Comparison of ENCODE assay signal across 13 cellular contexts in the genomic region with DNA sequence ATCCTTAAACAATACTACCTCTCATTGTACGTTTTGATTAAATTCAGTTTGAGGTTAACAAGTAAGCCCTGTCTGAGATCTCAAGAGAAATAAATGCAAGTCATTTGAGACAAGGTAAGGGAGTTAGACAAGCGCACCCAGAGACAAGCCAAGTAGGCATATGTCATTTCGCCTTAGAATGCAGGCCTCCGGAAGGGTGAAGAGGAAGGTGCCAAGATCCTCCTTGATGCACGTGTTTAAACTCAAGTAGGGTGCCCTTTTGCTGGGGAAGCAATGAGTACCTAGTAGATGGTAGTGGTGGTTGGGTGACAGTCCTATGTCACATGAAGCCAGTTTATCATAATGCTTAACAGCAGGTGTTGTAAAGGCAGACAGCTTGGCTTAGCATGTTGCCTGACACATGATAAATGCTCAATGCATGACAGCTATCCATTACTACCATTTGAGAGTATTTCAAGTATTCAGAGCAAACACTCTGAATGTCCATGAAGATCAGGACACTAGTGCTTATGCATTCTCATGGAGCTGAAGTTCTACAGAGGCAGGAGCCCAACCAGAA.
DNase-seq lines count a peak whose midpoint lies in the region; ATAC-seq and TF ChIP-seq lines count a peak whose summit lies in the region.
"Had no signal": no experiment of that assay in that cellular context is flagged by ENCODE, and none has a peak within 500 bp of the region (broad histone marks: within the 10 kb centered on the region; RNA-seq: fewer than 3 reads in every experiment).

No MANE protein-coding gene starts in this region.

- H3K4me1 ChIP-seq in OCI-LY7 (ENCODE audit: insufficient read depth, low read length, poor library complexity, severe bottlenecking) = peaks cover 80% of the 10 kb centered on the region

- CTCF ChIA-PET in OCI-LY7 (lab: Charles Lee; ENCODE audit: unreplicated experiment) = interaction anchor here (1.2 kb wide), 1 partner anchor 100 kb away, joined by 11 read pairs; no protein-coding TSS in a partner anchor

- DNase-seq in OCI-LY7 (ENCODE audit: low spot score) (peak; percentile 50), nucleus accumbens (lab: John Stamatoyannopoulos, UW) (no peak)
- no peak for DNase-seq in activated naive CD4-positive, alpha-beta T cell (lab: John Stamatoyannopoulos, UW)
- DNase-seq: activated gamma-delta T cell, MV-4-11, WERI-Rb-1 had no signal

- TF ChIP-seq CTCF in OCI-LY7 (conservative IDR thresholded peaks at IDR 0.05; ENCODE audit: low read length) = no peak

- BruUV-seq in OCI-LY7 (replicated peaks; lab: Mats Ljungman, UMichigan) = no TSS peak

- H3K9me3 ChIP-seq in OCI-LY7 (ENCODE audit: low read length) = no peaks in the 10 kb centered on the region; the same call in 1 of the 2 replicates
- H3K9me3 ChIP-seq: thoracic aorta had no signal

- peaks cover 16% of the 10 kb centered on the region; the same call in 1 of the 2 replicates for H3K79me2 ChIP-seq in OCI-LY7 (ENCODE audit: insufficient read depth, low read depth, low read length)

- POLR2A ChIA-PET in OCI-LY7 (lab: Charles Lee) = interaction anchor here (1.3 to 2.7 kb wide), 8 partner anchors 9 to 100 kb away, joined by 3 to 15 read pairs (median 4); no protein-coding TSS in a partner anchor

- H3K9me2 ChIP-seq in OCI-LY7 (ENCODE audit: insufficient read depth, low read length) = no peaks in the 10 kb centered on the region

- peak overlapping the region; percentile 37 for H3K4me3 ChIP-seq in OCI-LY7 (ENCODE audit: low read depth, low read length, poor library complexity, severe bottlenecking)
- H3K4me3 ChIP-seq: GM23338, thoracic aorta had no signal

- H3K4me2 ChIP-seq in OCI-LY7 (ENCODE audit: low read length) = peak overlapping the region; percentile 82
- H3K4me2 ChIP-seq: GM23338 had no signal

- H4K20me1 ChIP-seq in OCI-LY7 (ENCODE audit: insufficient read depth, low read length) = no peaks in the 10 kb centered on the region

- ATAC-seq in GM18511 (IDR thresholded peaks at IDR 0.05; ENCODE audit: unreplicated experiment) (peak; percentile 19), GM21360 (IDR thresholded peaks at IDR 0.05; ENCODE audit: unreplicated experiment) (peak; percentile 7), HG03378 (IDR thresholded peaks at IDR 0.05; ENCODE audit: unreplicated experiment) (peak; percentile 2), GM21619 (IDR thresholded peaks at IDR 0.05; ENCODE audit: unreplicated experiment) (no peak), GM18858 (IDR thresholded peaks at IDR 0.05; ENCODE audit: unreplicated experiment) (no peak)
- ATAC-seq: GM23338 had no signal

- peak overlapping the region; percentile 96 for H3K27ac ChIP-seq in OCI-LY7 (ENCODE audit: low read depth, low read length, poor library complexity, severe bottlenecking)
- H3K27ac ChIP-seq: thoracic aorta, WERI-Rb-1 had no signal

- intact Hi-C loops in OCI-LY7 (cut with micrococcal nuclease; ENCODE audit: unreplicated experiment) = loop anchor here (1.0 to 5.0 kb wide), 5 partner anchors 33 to 884 kb away; partner anchors contain the start of gene CTSC

- H3K36me3 ChIP-seq in OCI-LY7 (ENCODE audit: insufficient read depth, low read length) = peaks cover 17% of the 10 kb centered on the region
- H3K36me3 ChIP-seq: thoracic aorta, WERI-Rb-1 had no signal

- H2AFZ ChIP-seq in OCI-LY7 (ENCODE audit: low read length) = peak overlapping the region; percentile 28; the same call in 1 of the 2 replicates
- H2AFZ ChIP-seq: GM23338 had no signal

Comparison
In these comparisons a context has a peak if more than half of its experiments do, and no peak if none do; other contexts are left out.
1. ATAC-seq: peak in GM18511 (single experiment), GM21360 (single experiment) and HG03378 (single experiment); none in GM21619 (single experiment) and GM18858 (single experiment).